28 cellular contexts compared by ENCODE assay signal in the genomic region with DNA sequence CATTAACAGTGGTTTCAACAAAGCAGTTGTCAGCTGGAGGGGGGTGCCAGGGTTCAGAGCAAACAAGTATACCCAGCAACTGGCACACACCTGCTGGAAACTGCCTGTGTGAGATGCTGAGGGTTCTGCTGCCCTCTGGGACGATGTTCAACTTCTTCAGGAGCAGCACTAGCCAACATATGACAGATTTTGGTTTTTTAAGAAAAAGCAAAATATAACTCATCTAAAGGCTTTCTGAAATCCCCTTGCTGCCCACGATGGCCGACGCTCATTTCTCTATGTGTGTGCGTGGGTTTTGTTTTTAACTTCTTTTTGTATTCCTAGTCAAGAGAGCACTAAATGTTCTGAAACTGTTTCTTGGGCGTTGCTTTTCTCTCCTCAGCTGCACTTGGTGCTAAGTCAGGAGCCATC.
A peak's percentile ranks its signal among the peaks of the same experiment; 100 is the strongest.
DNase-seq lines count a peak whose midpoint lies in the region; ATAC-seq and TF ChIP-seq lines count a peak whose summit lies in the region.
"Had no signal": no experiment of that assay in that cellular context is flagged by ENCODE, and none has a peak within 500 bp of the region (broad histone marks: within the 10 kb centered on the region; RNA-seq: fewer than 3 reads in every experiment).

No MANE protein-coding gene starts in this region.

- H3K36me3 Mint-ChIP-seq in activated CD8-positive, alpha-beta T cell treated with anti-CD3 and anti-CD28 coated beads for 36 hours (ENCODE audit: low read depth) = no peaks in the 10 kb centered on the region
- no peaks in the 10 kb centered on the region for H3K36me3 Mint-ChIP-seq in activated CD8-positive, alpha-beta T cell treated with anti-CD3 and anti-CD28 coated beads, Interleukin-2, amount 10 ng/mL, durations not matched to agents 7 days and 5 days (ENCODE audit: low read depth)
- H3K36me3 Mint-ChIP-seq: mesothelial cell of epicardium, naive B cell had no signal

- intact Hi-C loops in activated CD8-positive, alpha-beta T cell treated with anti-CD3 and anti-CD28 coated beads for 36 hours (cut with micrococcal nuclease) = no loop called here

- 70% methylated on average over 6 of the region's 6 CpGs for WGBS in thymus

- no peaks in the 10 kb centered on the region for H3K9me3 Mint-ChIP-seq in activated CD8-positive, alpha-beta T cell treated with anti-CD3 and anti-CD28 coated beads for 36 hours
- H3K9me3 Mint-ChIP-seq in activated CD8-positive, alpha-beta T cell treated with anti-CD3 and anti-CD28 coated beads, Interleukin-2, amount 10 ng/mL, durations not matched to agents 7 days and 5 days (ENCODE audit: insufficient read depth) = no peaks in the 10 kb centered on the region
- H3K9me3 Mint-ChIP-seq: activated CD4-positive, alpha-beta T cell treated with anti-CD3 and anti-CD28 coated beads, Interleukin-2, amount 10 ng/mL, durations not matched to agents 24 days and 14 days; naive B cell had no signal

- no peak overlapping the region for H3K4me3 Mint-ChIP-seq in activated CD8-positive, alpha-beta T cell treated with anti-CD3 and anti-CD28 coated beads for 36 hours
- H3K4me3 Mint-ChIP-seq in activated CD8-positive, alpha-beta T cell treated with anti-CD3 and anti-CD28 coated beads, Interleukin-2, amount 10 ng/mL, durations not matched to agents 7 days and 5 days = no peak overlapping the region
- H3K4me3 Mint-ChIP-seq: activated CD4-positive, alpha-beta T cell treated with anti-CD3 and anti-CD28 coated beads, Interleukin-2, amount 10 ng/mL, durations not matched to agents 24 days and 14 days; endodermal cell; mesothelial cell of epicardium; naive B cell had no signal

- H3K36me3 ChIP-seq in thymus (ENCODE audit: control insufficient read depth, insufficient read depth) = no peaks in the 10 kb centered on the region
- H3K36me3 ChIP-seq: BLaER1, esophagus muscularis mucosa, heart right ventricle had no signal

- peak; percentile 24 for ATAC-seq in activated CD8-positive, alpha-beta T cell treated with anti-CD3 and anti-CD28 coated beads for 36 hours
- ATAC-seq in activated CD8-positive, alpha-beta T cell treated with anti-CD3 and anti-CD28 coated beads, Interleukin-2, amount 10 ng/mL, durations not matched to agents 7 days and 5 days = no peak
- ATAC-seq in HG02852 (IDR thresholded peaks at IDR 0.05; ENCODE audit: unreplicated experiment) = peak; percentile 33
- no peak for ATAC-seq in GM19463 (IDR thresholded peaks at IDR 0.05; ENCODE audit: unreplicated experiment)
- ATAC-seq in HG03439 (IDR thresholded peaks at IDR 0.05; ENCODE audit: unreplicated experiment) = no peak
- ATAC-seq: foreskin keratinocyte, heart right ventricle, psoas muscle had no signal

- POLR2A ChIA-PET in activated CD8-positive, alpha-beta T cell treated with anti-CD3 and anti-CD28 coated beads for 36 hours (lab: Charles Lee) = no interaction called here
- POLR2A ChIA-PET in activated CD8-positive, alpha-beta T cell treated with anti-CD3 and anti-CD28 coated beads, Interleukin-2, amount 10 ng/mL, durations not matched to agents 7 days and 5 days (lab: Charles Lee) = no interaction called here

- no peak overlapping the region for H3K4me3 ChIP-seq in thymus (ENCODE audit: low read length)
- H3K4me3 ChIP-seq: BLaER1, esophagus muscularis mucosa, heart right ventricle, psoas muscle had no signal

- H3K27me3 Mint-ChIP-seq in activated CD8-positive, alpha-beta T cell treated with anti-CD3 and anti-CD28 coated beads for 36 hours = peaks cover 2% of the 10 kb centered on the region
- H3K27me3 Mint-ChIP-seq in activated CD8-positive, alpha-beta T cell treated with anti-CD3 and anti-CD28 coated beads, Interleukin-2, amount 10 ng/mL, durations not matched to agents 7 days and 5 days (ENCODE audit: low read depth) = peaks cover 9% of the 10 kb centered on the region

- H3K27me3 ChIP-seq in thymus (ENCODE audit: control insufficient read depth, insufficient read depth) = no peaks in the 10 kb centered on the region
- H3K27me3 ChIP-seq: BLaER1, esophagus muscularis mucosa had no signal

- H3K4me1 Mint-ChIP-seq in activated CD8-positive, alpha-beta T cell treated with anti-CD3 and anti-CD28 coated beads for 36 hours (ENCODE audit: low read depth) = peaks cover 7% of the 10 kb centered on the region
- no peaks in the 10 kb centered on the region for H3K4me1 Mint-ChIP-seq in activated CD8-positive, alpha-beta T cell treated with anti-CD3 and anti-CD28 coated beads, Interleukin-2, amount 10 ng/mL, durations not matched to agents 7 days and 5 days (ENCODE audit: low read depth)
- H3K4me1 Mint-ChIP-seq: endodermal cell, mesothelial cell of epicardium, naive B cell had no signal

- no peaks in the 10 kb centered on the region for H3K9me3 ChIP-seq in thymus (ENCODE audit: control insufficient read depth)
- H3K9me3 ChIP-seq: BLaER1, esophagus muscularis mucosa, heart right ventricle, psoas muscle had no signal

- peak overlapping the region; percentile 67 for H3K27ac ChIP-seq in VCaP
- peak overlapping the region; percentile 64 for H3K27ac ChIP-seq in thymus (ENCODE audit: low read depth)
- H3K27ac ChIP-seq: BLaER1, esophagus muscularis mucosa, foreskin keratinocyte, heart right ventricle, psoas muscle had no signal

- DNase-seq in activated CD8-positive, alpha-beta T cell treated with anti-CD3 and anti-CD28 coated beads for 36 hours = no peak
- DNase-seq in activated CD8-positive, alpha-beta T cell treated with anti-CD3 and anti-CD28 coated beads, Interleukin-2, amount 10 ng/mL, durations not matched to agents 7 days and 5 days = no peak
- DNase-seq: activated CD4-positive, alpha-beta T cell treated with anti-CD3 and anti-CD28 coated beads, Interleukin-2, amount 10 ng/mL, durations not matched to agents 24 days and 14 days; activated CD8-positive, alpha-beta memory T cell treated with anti-CD3 and anti-CD28 coated beads, Interleukin-2, amount 50 U/mL, for 48 hours; activated effector memory CD4-positive, alpha-beta T cell treated with anti-CD3 and anti-CD28 coated beads, Interleukin-2, amount 50 U/mL, for 16 hours; caudate nucleus; endodermal cell; foreskin keratinocyte; GOT3; heart right ventricle; naive B cell; NCI-H1105 treated with DMSO at 0.1 percent for 48 hours; NCI-H1930; NCI-H226; NCI-H748 treated with DMSO at 0.1 percent for 48 hours; occipital lobe; OCI-M1; psoas muscle; stimulated activated CD4-positive, alpha-beta T cell treated with anti-CD3 and anti-CD28 coated beads, Interleukin-15, amount 100 ng/mL, for 24 hours; trophoblast cell had no signal

- H3K4me1 ChIP-seq in thymus (ENCODE audit: control insufficient read depth, insufficient read depth, low read length) = peaks cover 2% of the 10 kb centered on the region
- H3K4me1 ChIP-seq: BLaER1, esophagus muscularis mucosa, foreskin keratinocyte, heart right ventricle, psoas muscle had no signal

- no peak for TF ChIP-seq CTCF in activated CD8-positive, alpha-beta T cell treated with anti-CD3 and anti-CD28 coated beads for 36 hours (IDR thresholded peaks at IDR 0.05)
- no peak for TF ChIP-seq CTCF in VCaP (conservative IDR thresholded peaks at IDR 0.05)

- CTCF ChIA-PET in activated CD8-positive, alpha-beta T cell treated with anti-CD3 and anti-CD28 coated beads for 36 hours (lab: Charles Lee) = no interaction called here
- CTCF ChIA-PET in activated CD8-positive, alpha-beta T cell treated with anti-CD3 and anti-CD28 coated beads, Interleukin-2, amount 10 ng/mL, durations not matched to agents 7 days and 5 days (lab: Charles Lee) = no interaction called here

- H3K27ac Mint-ChIP-seq in activated CD8-positive, alpha-beta T cell treated with anti-CD3 and anti-CD28 coated beads for 36 hours = no peak overlapping the region
- H3K27ac Mint-ChIP-seq in activated CD8-positive, alpha-beta T cell treated with anti-CD3 and anti-CD28 coated beads, Interleukin-2, amount 10 ng/mL, durations not matched to agents 7 days and 5 days = no peak overlapping the region
- H3K27ac Mint-ChIP-seq: activated CD4-positive, alpha-beta T cell treated with anti-CD3 and anti-CD28 coated beads, Interleukin-2, amount 10 ng/mL, durations not matched to agents 24 days and 14 days; endodermal cell; mesothelial cell of epicardium; naive B cell had no signal

Comparison
In these comparisons a context has a peak if more than half of its experiments do, and no peak if none do; other contexts are left out.
1. ATAC-seq: peak in activated CD8-positive, alpha-beta T cell treated with anti-CD3 and anti-CD28 coated beads for 36 hours (single experiment) and HG02852 (single experiment); none in activated CD8-positive, alpha-beta T cell treated with anti-CD3 and anti-CD28 coated beads, Interleukin-2, amount 10 ng/mL, durations not matched to agents 7 days and 5 days (single experiment), GM19463 (single experiment) and HG03439 (single experiment).